ENCODE assay signal across 17 cellular contexts in the genomic region with DNA sequence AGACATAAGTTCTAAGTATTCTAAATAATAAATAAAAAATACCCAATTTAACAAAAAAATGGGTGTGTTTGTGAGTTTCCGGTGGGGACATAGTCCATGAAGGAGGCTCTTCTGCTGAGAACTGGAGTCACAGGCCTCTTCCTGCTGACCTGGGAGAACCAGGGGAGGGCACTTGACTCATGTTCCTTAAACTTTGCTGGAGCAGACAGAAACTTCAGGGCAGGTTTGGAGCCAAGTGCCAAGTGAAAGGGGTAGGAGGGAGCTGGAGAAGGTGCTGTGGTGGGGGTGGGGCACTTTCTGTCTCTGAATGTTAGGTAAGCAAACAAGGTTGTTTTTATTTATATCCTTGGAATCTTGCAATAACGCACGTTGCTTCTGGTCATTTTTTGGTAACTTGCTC.
A peak's percentile ranks its signal among the peaks of the same experiment; 100 is the strongest.
DNase-seq lines count a peak whose midpoint lies in the region; ATAC-seq and TF ChIP-seq lines count a peak whose summit lies in the region.
"Had no signal": no experiment of that assay in that cellular context is flagged by ENCODE, and none has a peak within 500 bp of the region (broad histone marks: within the 10 kb centered on the region; RNA-seq: fewer than 3 reads in every experiment).

No MANE protein-coding gene starts in this region.

- no peaks in the 10 kb centered on the region for H3K27me3 Mint-ChIP-seq in WTC11 (ENCODE audit: low read depth)
- peaks cover 0 to 3% (median 2%) of the 10 kb centered on the region in 3 donors for H3K27me3 Mint-ChIP-seq in immature natural killer cell (ENCODE audit: low read depth in 3 of 3)
- H3K27me3 Mint-ChIP-seq: IgD-negative memory B cell had no signal

- H3K4me1 Mint-ChIP-seq in WTC11, result peaks cover 4% of the 10 kb centered on the region; the same call in 1 of the 2 replicates
- H3K4me1 Mint-ChIP-seq in immature natural killer cell, result peaks cover 0 to 2% of the 10 kb centered on the region in 2 donors
- H3K4me1 Mint-ChIP-seq: CD8-positive, alpha-beta memory T cell; IgD-negative memory B cell had no signal

- no peak overlapping the region for H2BK15ac ChIP-seq in mesendoderm (replicated peaks; ENCODE audit: low read depth)

- H3K27ac ChIP-seq in right atrium auricular region (no peak overlapping the region), mesendoderm (ENCODE audit: low read depth, low read length) (no peak overlapping the region), transverse colon (no peak overlapping the region)
- H3K27ac ChIP-seq: BLaER1, PC-9, SK-N-MC had no signal

- H3K9ac ChIP-seq in mesendoderm (ENCODE audit: low read length), result no peak overlapping the region
- H3K9ac ChIP-seq: BLaER1 had no signal

- no peak overlapping the region for H4K8ac ChIP-seq in mesendoderm (ENCODE audit: low read depth, low read length)

- ATAC-seq in left ventricle myocardium superior (peak; percentile 23), WTC11 (peak; percentile 76), GM18505 (IDR thresholded peaks at IDR 0.05; ENCODE audit: unreplicated experiment) (no peak), GM19324 (IDR thresholded peaks at IDR 0.05; ENCODE audit: low FRiP score, unreplicated experiment) (no peak)

- no peak for TF ChIP-seq POLR2A in transverse colon (IDR thresholded peaks at IDR 0.05)
- no peak for TF ChIP-seq POLR2A in GM18505 (IDR thresholded peaks at IDR 0.05; ENCODE audit: borderline replicate concordance, extremely low read depth, insufficient read depth, insufficient read length)

- no peak overlapping the region for H3K4me2 ChIP-seq in mesendoderm (ENCODE audit: low read length)
- H3K4me2 ChIP-seq: BLaER1, PC-9 had no signal

- H3K4me3 Mint-ChIP-seq in WTC11 (no peak overlapping the region), immature natural killer cell (no peak overlapping the region)
- H3K4me3 Mint-ChIP-seq: CD8-positive, alpha-beta memory T cell; IgD-negative memory B cell had no signal

- H3K4me3 ChIP-seq in right atrium auricular region (no peak overlapping the region), mesendoderm (ENCODE audit: low read length) (no peak overlapping the region), transverse colon (no peak overlapping the region)
- H3K4me3 ChIP-seq: BLaER1, PC-9, SK-N-MC had no signal

- H3K4ac ChIP-seq in mesendoderm (ENCODE audit: low read depth, low read length), result no peak overlapping the region

- H3K23ac ChIP-seq in mesendoderm (ENCODE audit: low read length), result no peak overlapping the region

- no peak overlapping the region for H3K18ac ChIP-seq in mesendoderm (ENCODE audit: low read length)

- no peak overlapping the region for H2AK5ac ChIP-seq in mesendoderm (ENCODE audit: low read length)

- H2BK120ac ChIP-seq in mesendoderm (ENCODE audit: low read depth, low read length), result no peak overlapping the region

- no peaks in the 10 kb centered on the region for H3K27me3 ChIP-seq in right atrium auricular region
- no peaks in the 10 kb centered on the region for H3K27me3 ChIP-seq in mesendoderm (ENCODE audit: insufficient read depth, low read length, poor library complexity)
- H3K27me3 ChIP-seq in transverse colon, result no peaks in the 10 kb centered on the region
- H3K27me3 ChIP-seq: BLaER1 had no signal

- TF ChIP-seq CTCF in right atrium auricular region (IDR thresholded peaks at IDR 0.05), result no peak
- no peak for TF ChIP-seq CTCF in WTC11 (IDR thresholded peaks at IDR 0.05)
- no peak for TF ChIP-seq CTCF in transverse colon (IDR thresholded peaks at IDR 0.05)

- no peak for TF ChIP-seq EP300 in transverse colon (IDR thresholded peaks at IDR 0.05; ENCODE audit: low read depth)

- no peak overlapping the region for H2BK5ac ChIP-seq in mesendoderm (ENCODE audit: low read length)

- H3K36me3 Mint-ChIP-seq in WTC11 (no peaks in the 10 kb centered on the region), immature natural killer cell (no peaks in the 10 kb centered on the region)

- in situ Hi-C loops in transverse colon (cut with MboI; ENCODE audit: low pct_ligation_motif_present in 1 of 4, low pct_unique_long_range_greater_than_20kb in 1 of 4, low sequenced_read_pairs in 3 of 4), result no loop called here

- no peaks in the 10 kb centered on the region for H3K9me3 Mint-ChIP-seq in WTC11
- H3K9me3 Mint-ChIP-seq in immature natural killer cell, result no peaks in the 10 kb centered on the region
- H3K9me3 Mint-ChIP-seq: IgD-negative memory B cell had no signal

- intact Hi-C loops in left ventricle myocardium superior (cut with micrococcal nuclease) (no loop called here), transverse colon (cut with DNase I; ENCODE audit: low total_unique reads) (no loop called here)

- no CpG with 5 or more reads among the region's 3 CpGs for WGBS in mesendoderm (ENCODE audit: extremely low coverage, insufficient coverage, low lambda C conversion rate)
- WGBS in transverse colon (ENCODE audit: low coverage in 1 of 2), 2 donors, result 67 to 79% methylated on average over 3 of the region's 3 CpGs

- no peak overlapping the region for H4K5ac ChIP-seq in mesendoderm (ENCODE audit: low read length)

- no peaks in the 10 kb centered on the region for H3K79me1 ChIP-seq in mesendoderm (ENCODE audit: low read length)

- no peak overlapping the region for H3K56ac ChIP-seq in mesendoderm (ENCODE audit: low read length)

- DNase-seq in left ventricle myocardium superior (no peak), right atrium auricular region (ENCODE audit: low spot score) (no peak), WTC11 (ENCODE audit: low spot score) (no peak), mesendoderm (peak; percentile 12), transverse colon (no peak), immature natural killer cell (no peak)
- DNase-seq: CD8-positive, alpha-beta memory T cell; DND-41; Kasumi-1; NCI-H187 treated with DMSO at 0.1 percent for 48 hours; NCI-H69; PC-9 had no signal

- POLR2A ChIA-PET in WTC11 (lab: Charles Lee), result no interaction called here

- CTCF ChIA-PET in WTC11 (lab: Charles Lee), result no interaction called here

- no peak overlapping the region for H3K27ac Mint-ChIP-seq in WTC11
- no peak overlapping the region for H3K27ac Mint-ChIP-seq in immature natural killer cell

- no peaks in the 10 kb centered on the region for H3K79me2 ChIP-seq in mesendoderm (ENCODE audit: control insufficient read depth, insufficient read depth, low read length)

- H3K36me3 ChIP-seq in right atrium auricular region (no peaks in the 10 kb centered on the region), mesendoderm (ENCODE audit: control insufficient read depth, insufficient read depth, low read length) (no peaks in the 10 kb centered on the region), transverse colon (no peaks in the 10 kb centered on the region)
- H3K36me3 ChIP-seq: BLaER1 had no signal

- H3K4me1 ChIP-seq in right atrium auricular region, result peaks cover 0 to 10% of the 10 kb centered on the region in 2 donors
- H3K4me1 ChIP-seq in mesendoderm (ENCODE audit: control insufficient read depth, low read depth, low read length), result no peaks in the 10 kb centered on the region
- no peaks in the 10 kb centered on the region for H3K4me1 ChIP-seq in transverse colon
- H3K4me1 ChIP-seq: BLaER1 had no signal

- H3K9me3 ChIP-seq in right atrium auricular region (no peaks in the 10 kb centered on the region), transverse colon (no peaks in the 10 kb centered on the region)
- H3K9me3 ChIP-seq: BLaER1 had no signal

TF ChIP-seq in WTC11, 78 proteins besides CTCF, POLR2A, EP300 and RAD21 (continues in another document):
- TF ChIP-seq NFYB (CRISPR knock-in tag; conservative IDR thresholded peaks at IDR 0.05; ENCODE audit: low read depth) (no peak), NR1H2 (CRISPR knock-in tag; IDR thresholded peaks at IDR 0.05) (no peak), CREM (CRISPR knock-in tag; IDR thresholded peaks at IDR 0.05) (no peak), NR2C2 (CRISPR knock-in tag; IDR thresholded peaks at IDR 0.05) (no peak), NR3C1 (CRISPR knock-in tag; conservative IDR thresholded peaks at IDR 0.05; ENCODE audit: low read depth) (no peak), JUN (CRISPR knock-in tag; IDR thresholded peaks at IDR 0.05) (no peak), CBFB (CRISPR knock-in tag; IDR thresholded peaks at IDR 0.05; ENCODE audit: low read depth) (no peak), ZBTB21 (CRISPR knock-in tag; IDR thresholded peaks at IDR 0.05; ENCODE audit: borderline replicate concordance) (no peak), SOX15 (CRISPR knock-in tag; IDR thresholded peaks at IDR 0.05) (no peak)
- TF ChIP-seq, protein P1, sequence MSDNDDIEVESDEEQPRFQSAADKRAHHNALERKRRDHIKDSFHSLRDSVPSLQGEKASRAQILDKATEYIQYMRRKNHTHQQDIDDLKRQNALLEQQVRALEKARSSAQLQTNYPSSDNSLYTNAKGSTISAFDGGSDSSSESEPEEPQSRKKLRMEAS (CRISPR knock-in tag; IDR thresholded peaks at IDR 0.05), result no peak
- TF ChIP-seq, protein P2, sequence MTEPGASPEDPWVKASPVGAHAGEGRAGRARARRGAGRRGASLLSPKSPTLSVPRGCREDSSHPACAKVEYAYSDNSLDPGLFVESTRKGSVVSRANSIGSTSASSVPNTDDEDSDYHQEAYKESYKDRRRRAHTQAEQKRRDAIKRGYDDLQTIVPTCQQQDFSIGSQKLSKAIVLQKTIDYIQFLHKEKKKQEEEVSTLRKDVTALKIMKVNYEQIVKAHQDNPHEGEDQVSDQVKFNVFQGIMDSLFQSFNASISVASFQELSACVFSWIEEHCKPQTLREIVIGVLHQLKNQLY (CRISPR knock-in tag; IDR thresholded peaks at IDR 0.05), result no peak
- TF ChIP-seq, protein P3, sequence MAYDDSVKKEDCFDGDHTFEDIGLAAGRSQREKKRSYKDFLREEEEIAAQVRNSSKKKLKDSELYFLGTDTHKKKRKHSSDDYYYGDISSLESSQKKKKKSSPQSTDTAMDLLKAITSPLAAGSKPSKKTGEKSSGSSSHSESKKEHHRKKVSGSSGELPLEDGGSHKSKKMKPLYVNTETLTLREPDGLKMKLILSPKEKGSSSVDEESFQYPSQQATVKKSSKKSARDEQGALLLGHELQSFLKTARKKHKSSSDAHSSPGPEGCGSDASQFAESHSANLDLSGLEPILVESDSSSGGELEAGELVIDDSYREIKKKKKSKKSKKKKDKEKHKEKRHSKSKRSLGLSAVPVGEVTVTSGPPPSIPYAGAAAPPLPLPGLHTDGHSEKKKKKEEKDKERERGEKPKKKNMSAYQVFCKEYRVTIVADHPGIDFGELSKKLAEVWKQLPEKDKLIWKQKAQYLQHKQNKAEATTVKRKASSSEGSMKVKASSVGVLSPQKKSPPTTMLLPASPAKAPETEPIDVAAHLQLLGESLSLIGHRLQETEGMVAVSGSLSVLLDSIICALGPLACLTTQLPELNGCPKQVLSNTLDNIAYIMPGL (CRISPR knock-in tag; IDR thresholded peaks at IDR 0.05), result no peak

Comparison
In these comparisons a context has a peak if more than half of its experiments do, and no peak if none do; other contexts are left out.
1. ATAC-seq: peak in left ventricle myocardium superior (single experiment) and WTC11 (single experiment); none in GM18505 (single experiment) and GM19324 (single experiment).